ENCODE assay signal across 7 cellular contexts in genomic region chr2:136764397-136765255, GRCh38. TPM values are rescaled to one million over a fixed set of nuclear protein-coding genes. Genes with fewer than 3 reads are reported as not detected.
A peak's percentile ranks its signal among the peaks of the same experiment; 100 is the strongest.
DNase-seq lines count a peak whose midpoint lies in the region; ATAC-seq and TF ChIP-seq lines count a peak whose summit lies in the region.

No MANE protein-coding gene starts in this region.

- no peak overlapping the region for H2AK5ac ChIP-seq in H9 (ENCODE audit: insufficient read length, low read length)

- H2AFZ ChIP-seq in H9 (ENCODE audit: low read length): no peak overlapping the region

- no peaks in the 10 kb centered on the region for H3K79me2 ChIP-seq in H9 (ENCODE audit: insufficient read depth, low read length)

- peak overlapping the region; percentile 88 for H3K4me2 ChIP-seq in H9 (ENCODE audit: insufficient read depth, insufficient read length, low read length)

- peak overlapping the region in 1 of 3 experiments; percentile 77; a peak in 1 of 7 replicates for H3K27ac Mint-ChIP-seq in H9

- no peaks in the 10 kb centered on the region for H4K20me1 ChIP-seq in H9 (ENCODE audit: control insufficient read depth, insufficient read depth, insufficient read length)

- no peak for TF ChIP-seq CTCF in H9 (conservative IDR thresholded peaks at IDR 0.05)

- no peak overlapping the region for H4K91ac ChIP-seq in H9 (ENCODE audit: insufficient read length, low read depth, low read length)

- H3K9ac ChIP-seq in H9 (ENCODE audit: extremely low read depth, insufficient read length, low read length) (no peak overlapping the region), iPS-18a (ENCODE audit: low read length) (no peak overlapping the region)

- H2BK20ac ChIP-seq in H9 (ENCODE audit: low read depth, low read length, poor library complexity, severe bottlenecking): no peak overlapping the region

- peaks cover 21 to 23% of the 10 kb centered on the region in 2 experiments for H3K4me1 Mint-ChIP-seq in H9

- H3K4me3 Mint-ChIP-seq in H9: peak overlapping the region; percentile 74 to 95

- H4K5ac ChIP-seq in H9 (ENCODE audit: insufficient read length, low read depth, low read length): no peak overlapping the region

- H2BK12ac ChIP-seq in H9 (ENCODE audit: insufficient read length, low read depth, low read length): no peak overlapping the region

- peak overlapping the region; percentile 74 for H3K4me3 ChIP-seq in iPS-18a (ENCODE audit: low read length)
- H3K4me3 ChIP-seq in skin epidermis: peak overlapping the region in 6 of 7 experiments; percentile 1 to 37 (median 20)

- H3K9me3 ChIP-seq in H9 (ENCODE audit: control insufficient read depth, low read depth, low read length) (no peaks in the 10 kb centered on the region), iPS-18a (ENCODE audit: control insufficient read depth, low read depth, low read length) (no peaks in the 10 kb centered on the region)

- H2BK15ac ChIP-seq in H9 (ENCODE audit: low read depth, low read length): no peak overlapping the region

- DNase-seq in H9 (peak; percentile 79), RPMI8226 (peak; percentile 6), substantia nigra (lab: John Stamatoyannopoulos, UW) (no peak), C1 segment of cervical spinal cord (lab: John Stamatoyannopoulos, UW) (no peak)

- no peak overlapping the region for H3T11ph ChIP-seq in H9 (ENCODE audit: low read length)

- H3K36me3 Mint-ChIP-seq in H9 (ENCODE audit: insufficient read depth in 1 of 3, low read depth in 3 of 3): no peaks in the 10 kb centered on the region; a peak in 1 of 7 replicates

- H3K18ac ChIP-seq in H9 (ENCODE audit: insufficient read length, low read depth, low read length): no peak overlapping the region

- H3K36me3 ChIP-seq in iPS-18a (ENCODE audit: control insufficient read depth, low read depth, low read length): no peaks in the 10 kb centered on the region

- peaks cover 93% of the 10 kb centered on the region for H3K27me3 Mint-ChIP-seq in H9 (ENCODE audit: low read depth)

- H2BK120ac ChIP-seq in H9 (ENCODE audit: low read depth, low read length, poor library complexity, severe bottlenecking): no peak overlapping the region

- WGBS in H9 (ENCODE audit: extremely low coverage, insufficient read length, low lambda C conversion rate): no CpG with 5 or more reads among the region's 47 CpGs

- peaks cover 25% of the 10 kb centered on the region for H3K27me3 ChIP-seq in H9 (ENCODE audit: insufficient read depth, low read length)
- H3K27me3 ChIP-seq in iPS-18a (ENCODE audit: control insufficient read depth, insufficient read depth, low read length): peaks cover 60% of the 10 kb centered on the region

- H3K56ac ChIP-seq in H9 (ENCODE audit: insufficient read length, low read depth, low read length): no peak overlapping the region

- H3K4ac ChIP-seq in H9 (ENCODE audit: low read depth, low read length): no peak overlapping the region

- H3K9me3 Mint-ChIP-seq in H9: peaks cover 0 to 3% of the 10 kb centered on the region in 2 experiments; a peak in 1 of 5 replicates

- no peaks in the 10 kb centered on the region for H3K79me1 ChIP-seq in H9 (ENCODE audit: insufficient read depth, low read depth, low read length, poor library complexity, severe bottlenecking)

- H3K27ac ChIP-seq in H9 (ENCODE audit: insufficient read length, low read depth, low read length) (no peak overlapping the region), iPS-18a (ENCODE audit: low read length) (no peak overlapping the region), skin epidermis (peak overlapping the region in 1 of 21 experiments; percentile 25), substantia nigra (ENCODE audit: low read depth, low read length, poor library complexity, severe bottlenecking) (no peak overlapping the region)

- no peak overlapping the region for H4K8ac ChIP-seq in H9 (replicated peaks; ENCODE audit: insufficient read length, low read depth, low read length)

- no peak overlapping the region for H2BK5ac ChIP-seq in H9 (ENCODE audit: insufficient read length, low read length)

- H3K23me2 ChIP-seq in H9 (ENCODE audit: insufficient read length, low read depth, low read length, poor library complexity, severe bottlenecking): peaks cover 19% of the 10 kb centered on the region

- no peak overlapping the region for H3K23ac ChIP-seq in H9 (ENCODE audit: insufficient read length, low read depth, low read length)

- no peak for ATAC-seq in HG03460 (IDR thresholded peaks at IDR 0.05; ENCODE audit: unreplicated experiment)

- H3K4me1 ChIP-seq in H9 (ENCODE audit: insufficient read depth, low read length) (peaks cover 3% of the 10 kb centered on the region; the same call in 1 of the 2 replicates), iPS-18a (ENCODE audit: control insufficient read depth, low read depth, low read length) (peaks cover 15% of the 10 kb centered on the region)

- no peak overlapping the region for H3K14ac ChIP-seq in H9 (ENCODE audit: insufficient read depth, low read length)

RNA-seq across cellular contexts. Expression of gene THSD7B, which starts 0.7 kb away (rescaled TPM):
- total RNA-seq in H9 (2021): 0.50 and 0.85 TPM in 2 replicates

Comparison
In these comparisons a context has a peak if more than half of its experiments do, and no peak if none do; other contexts are left out.
1. DNase-seq: peak in H9 (single experiment) and RPMI8226 (single experiment); none in substantia nigra (0 of 49) and C1 segment of cervical spinal cord (0 of 14).